20 cellular contexts compared by ENCODE assay signal in genomic region chr5:39542511-39542910, GRCh38.
DNase-seq lines count a peak whose midpoint lies in the region; ATAC-seq, FAIRE-seq and TF ChIP-seq lines count a peak whose summit lies in the region.
"Had no signal": no experiment of that assay in that cellular context is flagged by ENCODE, and none has a peak within 500 bp of the region (broad histone marks: within the 10 kb centered on the region; RNA-seq: fewer than 3 reads in every experiment).

No MANE protein-coding gene starts in this region.

- H3K9me3 ChIP-seq in SK-N-MC (ENCODE audit: low read depth, low read length): no peaks in the 10 kb centered on the region
- no peaks in the 10 kb centered on the region for H3K9me3 ChIP-seq in CD8-positive, alpha-beta T cell (ENCODE audit: low read length)
- H3K9me3 ChIP-seq: BLaER1 treated with 17β-estradiol and CSF1 and Interleukin-3, amounts not matched to agents 10 nM and 100 nM; SJCRH30 had no signal

- H3K27me3 Mint-ChIP-seq in CD8-positive, alpha-beta T cell (ENCODE audit: low read depth): peaks cover 8% of the 10 kb centered on the region

- no peak overlapping the region for H3K27ac Mint-ChIP-seq in CD8-positive, alpha-beta T cell
- H3K27ac Mint-ChIP-seq: H9 had no signal

- H3K36me3 ChIP-seq in ACC112 (ENCODE audit: insufficient read depth, low read length) (no peaks in the 10 kb centered on the region), SK-N-MC (ENCODE audit: insufficient read depth, low read length) (no peaks in the 10 kb centered on the region)
- H3K36me3 ChIP-seq in CD8-positive, alpha-beta T cell (ENCODE audit: insufficient read depth, low read length): no peaks in the 10 kb centered on the region
- H3K36me3 ChIP-seq: BLaER1 treated with 17β-estradiol and CSF1 and Interleukin-3, amounts not matched to agents 10 nM and 100 nM; SJCRH30 had no signal

- H3K9me3 Mint-ChIP-seq in CD8-positive, alpha-beta T cell: no peaks in the 10 kb centered on the region
- H3K9me3 Mint-ChIP-seq: H9 had no signal

- H3K4me3 ChIP-seq in ACC112 (ENCODE audit: low read depth, low read length): no peak overlapping the region
- H3K4me3 ChIP-seq in SK-N-MC: no peak overlapping the region
- H3K4me3 ChIP-seq in CD8-positive, alpha-beta T cell (ENCODE audit: low read depth, low read length): no peak overlapping the region
- H3K4me3 ChIP-seq: SJCRH30 had no signal

- no peak for FAIRE-seq in D721Med (lab: Jason Lieb, UNC)
- FAIRE-seq: GM12892, GM18507 had no signal

- peak overlapping the region; percentile 29 for H2AFZ ChIP-seq in ACC112 (ENCODE audit: low read length, unreplicated experiment)

- POLR2A ChIA-PET in CD8-positive, alpha-beta T cell (lab: Charles Lee): no interaction called here

- H3K4me3 Mint-ChIP-seq in CD8-positive, alpha-beta T cell: no peak overlapping the region
- H3K4me3 Mint-ChIP-seq: H9 had no signal

- no peaks in the 10 kb centered on the region for H3K27me3 ChIP-seq in ACC112 (ENCODE audit: insufficient read depth, low read length)
- no peaks in the 10 kb centered on the region for H3K27me3 ChIP-seq in CD8-positive, alpha-beta T cell (ENCODE audit: insufficient read depth, low read length)
- H3K27me3 ChIP-seq: BLaER1 treated with 17β-estradiol and CSF1 and Interleukin-3, amounts not matched to agents 10 nM and 100 nM had no signal

- intact Hi-C loops in left ventricle myocardium superior (cut with micrococcal nuclease): no loop called here
- intact Hi-C loops in CD8-positive, alpha-beta T cell (cut with DNase I, micrococcal nuclease): loop anchor here in 1 of 2 experiments (10.0 kb wide), 1 partner anchor 1098 kb away; no protein-coding TSS in a partner anchor

- ATAC-seq in left ventricle myocardium superior (peak; percentile 27), HG03045 (IDR thresholded peaks at IDR 0.05; ENCODE audit: unreplicated experiment) (no peak)
- no peak for ATAC-seq in CD8-positive, alpha-beta T cell

- no peak for DNase-seq in SK-N-MC (ENCODE audit: low read depth, low spot score)
- DNase-seq in left ventricle myocardium superior: no peak
- peak; percentile 50 for DNase-seq in pulmonary artery endothelial cell (ENCODE audit: low read depth, low spot score)
- DNase-seq in D721Med (ENCODE audit: insufficient read length, low spot score): no peak
- no peak for DNase-seq in CD8-positive, alpha-beta T cell
- DNase-seq: DMS79, H9, Karpas-422, NCI-H1417 treated with DMSO at 0.1 percent for 48 hours, NCI-H187 treated with DMSO at 0.1 percent for 48 hours, NCI-H226, NCI-H524 treated with DMSO at 0.1 percent for 48 hours, RPMI8226 had no signal

- H3K9ac ChIP-seq in SK-N-MC (ENCODE audit: insufficient read length): no peak overlapping the region

- H3K4me1 ChIP-seq in ACC112 (ENCODE audit: control insufficient read depth, insufficient read depth, low read length, unreplicated experiment): peaks cover 23% of the 10 kb centered on the region
- no peaks in the 10 kb centered on the region for H3K4me1 ChIP-seq in CD8-positive, alpha-beta T cell (ENCODE audit: insufficient read depth, low read length)
- H3K4me1 ChIP-seq: SJCRH30 had no signal

- H3K36me3 Mint-ChIP-seq in CD8-positive, alpha-beta T cell: no peaks in the 10 kb centered on the region

- no peak for TF ChIP-seq CTCF in D721Med (IDR thresholded peaks at IDR 0.05; ENCODE audit: insufficient read depth, missing control alignments)
- no peak for TF ChIP-seq CTCF in CD8-positive, alpha-beta T cell (IDR thresholded peaks at IDR 0.05)

- CTCF ChIA-PET in CD8-positive, alpha-beta T cell (lab: Charles Lee): interaction anchor here (1.5 to 1.8 kb wide), 2 partner anchors 167 to 325 kb away, joined by 4 to 5 read pairs; no protein-coding TSS in a partner anchor

- H3K79me2 ChIP-seq in ACC112 (ENCODE audit: control insufficient read depth, insufficient read depth, low read length, unreplicated experiment): no peaks in the 10 kb centered on the region

- H3K27ac ChIP-seq in ACC112 (ENCODE audit: low read depth, low read length): no peak overlapping the region; the same call in 1 of the 2 replicates
- H3K27ac ChIP-seq in SK-N-MC: 0 out of 2 replicates have a peak overlapping the region, but pooled peaks have one; percentile 1
- H3K27ac ChIP-seq in CD8-positive, alpha-beta T cell (ENCODE audit: low read depth, low read length): no peak overlapping the region
- H3K27ac ChIP-seq: HL-60, SJCRH30 had no signal

- H3K4me1 Mint-ChIP-seq in CD8-positive, alpha-beta T cell (ENCODE audit: low read depth): peaks cover 3% of the 10 kb centered on the region
- H3K4me1 Mint-ChIP-seq: H9 had no signal
